ENCODE assay signal across 19 cellular contexts in genomic region chr18:33863912-33864311, GRCh38.
"Had no signal": no experiment of that assay in that cellular context is flagged by ENCODE, and none has a peak within 500 bp of the region (broad histone marks: within the 10 kb centered on the region; RNA-seq: fewer than 3 reads in every experiment).

No MANE protein-coding gene starts in this region.

- ATAC-seq: HepG2 had no signal

- H3K36me3 ChIP-seq: SJSA1 had no signal

- H3K4me3 ChIP-seq: SJSA1, SK-N-MC had no signal

- DNase-seq: IMR-90, Kasumi-1, MM.1S, NCI-H1092 treated with DMSO at 0.1 percent for 48 hours, NCI-H1436, NCI-H187 treated with DMSO at 0.1 percent for 48 hours, NCI-H2029 treated with DMSO at 0.1 percent for 48 hours, NCI-H2107, NCI-H2227 treated with DMSO at 0.1 percent for 48 hours, NCI-H524, NCI-H526 treated with DMSO at 0.1 percent for 48 hours, NCI-H748 treated with DMSO at 0.1 percent for 48 hours, Right ventricle myocardium superior, RPMI8226, SIG-M5 had no signal

- H3K27ac ChIP-seq: KMS-11, SJSA1, SK-N-MC had no signal

- H3K4me1 ChIP-seq: SJSA1 had no signal

- H3K9ac ChIP-seq: KMS-11 had no signal

- H3K27me3 ChIP-seq: SJSA1 had no signal
